ENCODE assay signal across 8 cellular contexts in the genomic region with DNA sequence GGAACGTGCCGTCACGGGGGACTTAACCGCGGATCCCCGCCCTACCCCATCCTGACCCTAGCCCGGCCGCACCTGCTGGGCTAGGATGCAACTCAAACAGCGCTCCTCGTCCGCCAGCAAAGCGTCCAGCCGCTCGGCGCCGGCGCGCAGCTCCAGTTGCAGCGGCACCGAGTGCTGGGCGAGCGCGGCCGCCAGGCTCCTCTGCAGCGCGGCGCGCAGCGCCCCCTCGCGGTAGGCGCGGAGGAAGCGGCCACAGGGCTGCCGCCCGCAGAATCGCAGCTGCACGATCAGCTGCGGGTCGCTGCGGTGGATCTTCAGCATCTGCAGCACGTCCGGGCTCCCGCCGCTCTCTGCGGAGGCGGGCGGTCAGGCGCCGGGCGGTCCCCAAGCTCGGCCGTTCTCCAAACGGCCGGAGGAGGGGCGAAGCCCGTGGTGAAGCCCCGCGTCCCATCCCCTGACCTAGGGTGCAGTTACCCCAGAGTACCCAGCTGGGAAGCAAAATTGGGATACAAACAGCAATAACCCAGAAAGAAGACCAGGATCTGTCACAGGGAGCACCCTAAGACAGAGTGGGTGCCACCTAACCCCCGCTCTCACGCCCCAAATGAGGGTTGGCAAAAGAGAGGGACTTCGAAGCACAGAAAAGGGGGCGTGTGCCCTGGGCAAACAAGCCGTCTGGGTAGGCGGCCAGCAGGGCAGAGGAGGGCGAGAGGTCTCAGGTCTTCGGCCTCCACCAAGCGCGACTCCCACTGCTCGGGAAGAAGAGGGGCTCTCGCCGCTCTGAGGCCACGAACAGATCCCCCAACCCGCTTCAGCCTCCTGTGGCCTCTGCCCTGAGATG. TPM values are rescaled to one million over a fixed set of nuclear protein-coding genes. Genes with fewer than 3 reads are reported as not detected.
DNase-seq lines count a peak whose midpoint lies in the region; ATAC-seq and TF ChIP-seq lines count a peak whose summit lies in the region.

No MANE protein-coding gene starts in this region.

- DNase-seq in EL (peak; percentile 72), SKM-1 (lab: John Stamatoyannopoulos, UW; ENCODE audit: unreplicated experiment) (peak; percentile 20), Right ventricle myocardium inferior (ENCODE audit: missing footprints) (peak; percentile 92), trophoblast cell (peak; percentile 90 to 96), upper lobe of right lung (peak; percentile 89)
- DNase-seq in activated naive CD4-positive, alpha-beta T cell treated with anti-CD3 and anti-CD28 coated beads, Interleukin-2, amount 50 U/mL, for 16 hours: peak; percentile 82

- peaks cover 15% of the 10 kb centered on the region for H3K4me1 ChIP-seq in KMS-11 (ENCODE audit: low read depth, poor library complexity, severe bottlenecking)
- peaks cover 0 to 10% of the 10 kb centered on the region in 2 experiments for H3K4me1 ChIP-seq in trophoblast cell (ENCODE audit: control insufficient read depth in 1 of 2, insufficient read depth in 2 of 2, low read length in 2 of 2)
- peaks cover 12% of the 10 kb centered on the region for H3K4me1 ChIP-seq in upper lobe of right lung

- H3K27ac ChIP-seq in KMS-11 (no peak overlapping the region), trophoblast cell (ENCODE audit: low read depth, low read length) (no peak overlapping the region), upper lobe of right lung (no peak overlapping the region)

- H2BK5ac ChIP-seq in trophoblast cell (ENCODE audit: low read depth, low read length, poor library complexity): no peak overlapping the region

- H3K4me3 ChIP-seq in KMS-11 (IDR thresholded peaks at IDR 0.05; ENCODE audit: insufficient read depth, low read depth, low read length): no peak overlapping the region
- H3K4me3 ChIP-seq in trophoblast cell (ENCODE audit: low read depth, low read length): no peak overlapping the region
- H3K4me3 ChIP-seq in upper lobe of right lung: peak overlapping the region; percentile 8

- no peak overlapping the region for H3K18ac ChIP-seq in trophoblast cell (ENCODE audit: low read length)

- H2AK5ac ChIP-seq in trophoblast cell (ENCODE audit: low read length): no peak overlapping the region

- H4K20me1 ChIP-seq in KMS-11 (ENCODE audit: insufficient read depth): no peaks in the 10 kb centered on the region

- H3K9ac ChIP-seq in KMS-11 (no peak overlapping the region), trophoblast cell (ENCODE audit: low read length) (no peak overlapping the region)

- H4K12ac ChIP-seq in trophoblast cell (ENCODE audit: low read depth, low read length): no peak overlapping the region

- intact Hi-C loops in Right ventricle myocardium inferior (cut with DNase I) (loop anchor here (1.0 to 5.0 kb wide), 3 partner anchors 43 to 178 kb away; a partner anchor contains a TSS), upper lobe of right lung (cut with DNase I) (loop anchor here (10.0 kb wide), 1 partner anchor 181 kb away; no protein-coding TSS in a partner anchor)

- H3K27me3 ChIP-seq in KMS-11 (ENCODE audit: insufficient read depth, low read depth) (no peaks in the 10 kb centered on the region), trophoblast cell (ENCODE audit: insufficient read depth, low read length) (peaks cover 52% of the 10 kb centered on the region), upper lobe of right lung (no peaks in the 10 kb centered on the region)

- ATAC-seq in Right ventricle myocardium inferior (peak; percentile 63), upper lobe of right lung (peak; percentile 78), GM19351 (IDR thresholded peaks at IDR 0.05; ENCODE audit: unreplicated experiment) (no peak)

- no peak overlapping the region for H3K4ac ChIP-seq in trophoblast cell (ENCODE audit: low read depth, low read length)

- H2BK120ac ChIP-seq in trophoblast cell (ENCODE audit: insufficient read depth, low read length, poor library complexity): no peak overlapping the region

- H3K36me3 ChIP-seq in KMS-11 (ENCODE audit: insufficient read depth) (no peaks in the 10 kb centered on the region), trophoblast cell (ENCODE audit: control insufficient read depth in 1 of 2, insufficient read depth in 2 of 2, low read length in 2 of 2) (no peaks in the 10 kb centered on the region), upper lobe of right lung (no peaks in the 10 kb centered on the region)

- no peak overlapping the region for H2AFZ ChIP-seq in KMS-11 (ENCODE audit: low read depth)
- no peak overlapping the region for H2AFZ ChIP-seq in trophoblast cell (ENCODE audit: insufficient read depth, low read length, poor library complexity)

- H3K14ac ChIP-seq in trophoblast cell (ENCODE audit: low read length): no peak overlapping the region

- H3K9me3 ChIP-seq in trophoblast cell (ENCODE audit: insufficient read depth, low read depth, low read length): peaks cover 9% of the 10 kb centered on the region
- no peaks in the 10 kb centered on the region for H3K9me3 ChIP-seq in upper lobe of right lung

- H3K79me2 ChIP-seq in KMS-11 (ENCODE audit: insufficient read depth, low read depth) (no peaks in the 10 kb centered on the region), trophoblast cell (ENCODE audit: control insufficient read depth, insufficient read depth, low read length, poor library complexity) (peaks cover 6% of the 10 kb centered on the region)

- no peak overlapping the region for H2BK12ac ChIP-seq in trophoblast cell (ENCODE audit: low read length)

- H3K4me2 ChIP-seq in KMS-11 (no peak overlapping the region), trophoblast cell (ENCODE audit: low read length) (peak overlapping the region; percentile 51)

- no peak overlapping the region for H4K91ac ChIP-seq in trophoblast cell (ENCODE audit: low read depth, low read length)

- TF ChIP-seq CTCF in KMS-11 (conservative IDR thresholded peaks at IDR 0.05; ENCODE audit: low read depth, low read length): peak; percentile 79
- peak; percentile 96 for TF ChIP-seq CTCF in upper lobe of right lung (IDR thresholded peaks at IDR 0.05)

- H4K8ac ChIP-seq in trophoblast cell (ENCODE audit: low read depth, low read length): no peak overlapping the region

- H3K23ac ChIP-seq in trophoblast cell (ENCODE audit: low read length): no peak overlapping the region

- peaks cover 14% of the 10 kb centered on the region for H3K79me1 ChIP-seq in trophoblast cell (ENCODE audit: low read length)

- WGBS in trophoblast cell (ENCODE audit: extremely low coverage, insufficient coverage, insufficient read length): no CpG with 5 or more reads among the region's 74 CpGs

RNA-seq across cellular contexts. Expression of a gene that starts 4.2 kb away (rescaled TPM):
- total RNA-seq in Right ventricle myocardium inferior (8.2 TPM), upper lobe of right lung (24.1 TPM)
- polyA plus RNA-seq in trophoblast cell (2013): 4.8 and 5.4 TPM in 2 replicates

RNA-seq across cellular contexts. Expression of a gene that starts 4.2 kb away (rescaled TPM):
- 10.8 TPM for total RNA-seq in Right ventricle myocardium inferior
- polyA plus RNA-seq in trophoblast cell (2013): 3.0 and 3.5 TPM in 2 replicates
- 34.1 TPM for total RNA-seq in upper lobe of right lung

RNA-seq across cellular contexts. Expression of a gene that starts 4.7 kb away (rescaled TPM):
- total RNA-seq in Right ventricle myocardium inferior: 9.3 TPM
- polyA plus RNA-seq in trophoblast cell (2013): 5.6 TPM in 2 replicates
- total RNA-seq in upper lobe of right lung: 19.3 TPM

RNA-seq across cellular contexts. Expression of a gene that starts 9.0 kb away (rescaled TPM):
- 49.9 TPM for total RNA-seq in Right ventricle myocardium inferior
- polyA plus RNA-seq in trophoblast cell (2013): 4.6 and 5.1 TPM in 2 replicates
- total RNA-seq in upper lobe of right lung: 87.8 TPM

RNA-seq across cellular contexts. Expression of a gene that starts 14.8 kb away (rescaled TPM):
- 109 TPM for total RNA-seq in Right ventricle myocardium inferior
- polyA plus RNA-seq in trophoblast cell (2013): 4.9 and 5.2 TPM in 2 replicates
- total RNA-seq in upper lobe of right lung: 59.7 TPM

Comparison
In these comparisons a context has a peak if more than half of its experiments do, and no peak if none do; other contexts are left out.
1. DNase-seq: peak in every context shown above with its lines; median percentile 93 in trophoblast cell; 92 in Right ventricle myocardium inferior; 89 in upper lobe of right lung; 82 in activated naive CD4-positive, alpha-beta T cell treated with anti-CD3 and anti-CD28 coated beads, Interleukin-2, amount 50 U/mL, for 16 hours; 72 in EL; 20 in SKM-1.